In the genomic region with DNA sequence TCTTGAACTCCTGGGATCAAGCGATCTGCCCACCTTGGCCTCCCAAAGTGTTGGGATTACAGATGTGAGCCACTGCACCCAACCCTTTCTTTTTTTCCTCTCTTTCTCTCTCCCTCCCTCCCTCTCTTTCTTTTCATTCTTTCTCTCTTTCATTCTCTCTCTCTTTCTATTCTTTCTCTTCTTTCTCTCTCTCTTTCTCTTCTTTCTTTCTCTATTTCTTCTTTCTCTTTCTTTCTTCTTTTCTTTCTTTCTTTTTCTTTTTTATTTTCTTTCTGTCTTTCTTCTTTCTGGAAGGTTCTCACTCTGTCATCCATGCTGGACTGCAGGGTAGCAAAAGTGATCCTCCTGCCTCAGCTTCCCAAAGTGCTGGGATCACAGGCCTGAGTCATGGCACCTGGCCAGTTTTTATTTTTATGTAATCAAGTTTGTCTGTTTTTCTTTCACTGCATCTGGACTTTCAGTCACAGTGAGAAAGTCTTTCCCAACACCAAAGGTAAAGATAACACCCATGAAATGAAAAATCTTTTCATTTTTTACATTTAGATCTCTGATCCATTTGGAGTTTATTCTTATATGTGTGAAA, we compare ENCODE assay signal across 19 cellular contexts. TPM values are rescaled to one million over a fixed set of nuclear protein-coding genes. Genes with fewer than 3 reads are reported as not detected.
DNase-seq lines count a peak whose midpoint lies in the region; ATAC-seq, FAIRE-seq and TF ChIP-seq lines count a peak whose summit lies in the region.
"Had no signal": no experiment of that assay in that cellular context is flagged by ENCODE, and none has a peak within 500 bp of the region (broad histone marks: within the 10 kb centered on the region; RNA-seq: fewer than 3 reads in every experiment).

No MANE protein-coding gene starts in this region.

- no peak for ATAC-seq in activated CD8-positive, alpha-beta T cell treated with anti-CD3 and anti-CD28 coated beads for 36 hours
- no peak for ATAC-seq in activated CD8-positive, alpha-beta T cell treated with anti-CD3 and anti-CD28 coated beads, Interleukin-2, amount 10 ng/mL, durations not matched to agents 7 days and 5 days
- no peak for ATAC-seq in CD4-positive, alpha-beta T cell (ENCODE audit: poor library complexity)
- ATAC-seq in lower lobe of right lung: no peak
- ATAC-seq: CD8-positive, alpha-beta T cell had no signal

- H3K9me3 ChIP-seq in CD4-positive, alpha-beta T cell (ENCODE audit: control insufficient read depth, low read length): no peaks in the 10 kb centered on the region
- H3K9me3 ChIP-seq in lower lobe of right lung: no peaks in the 10 kb centered on the region
- H3K9me3 ChIP-seq: Caco-2, HAP-1 had no signal

- H3K4me3 Mint-ChIP-seq in activated CD8-positive, alpha-beta T cell treated with anti-CD3 and anti-CD28 coated beads for 36 hours: no peak overlapping the region
- no peak overlapping the region for H3K4me3 Mint-ChIP-seq in activated CD8-positive, alpha-beta T cell treated with anti-CD3 and anti-CD28 coated beads, Interleukin-2, amount 10 ng/mL, durations not matched to agents 7 days and 5 days
- no peak overlapping the region for H3K4me3 Mint-ChIP-seq in CD4-positive, alpha-beta T cell
- H3K4me3 Mint-ChIP-seq: CD8-positive, alpha-beta T cell had no signal

- no peaks in the 10 kb centered on the region for H3K9me3 Mint-ChIP-seq in activated CD8-positive, alpha-beta T cell treated with anti-CD3 and anti-CD28 coated beads for 36 hours
- H3K9me3 Mint-ChIP-seq in activated CD8-positive, alpha-beta T cell treated with anti-CD3 and anti-CD28 coated beads, Interleukin-2, amount 10 ng/mL, durations not matched to agents 7 days and 5 days (ENCODE audit: insufficient read depth): no peaks in the 10 kb centered on the region
- H3K9me3 Mint-ChIP-seq in CD4-positive, alpha-beta T cell: no peaks in the 10 kb centered on the region
- H3K9me3 Mint-ChIP-seq: CD8-positive, alpha-beta T cell had no signal

- POLR2A ChIA-PET in activated CD8-positive, alpha-beta T cell treated with anti-CD3 and anti-CD28 coated beads for 36 hours (lab: Charles Lee): no interaction called here
- POLR2A ChIA-PET in activated CD8-positive, alpha-beta T cell treated with anti-CD3 and anti-CD28 coated beads, Interleukin-2, amount 10 ng/mL, durations not matched to agents 7 days and 5 days (lab: Charles Lee): interaction anchor here (1.1 kb wide), 1 partner anchor 8 kb away, joined by 3 read pairs; no protein-coding TSS in a partner anchor
- POLR2A ChIA-PET in CD4-positive, alpha-beta T cell (lab: Charles Lee): no interaction called here
- POLR2A ChIA-PET in HEK293T (lab: Yijun Ruan, JAX): no interaction called here

- H3K4me3 ChIP-seq in lower lobe of right lung: no peak overlapping the region
- H3K4me3 ChIP-seq: GM23248, HAP-1 had no signal

- CTCF ChIA-PET in activated CD8-positive, alpha-beta T cell treated with anti-CD3 and anti-CD28 coated beads for 36 hours (lab: Charles Lee): no interaction called here
- CTCF ChIA-PET in activated CD8-positive, alpha-beta T cell treated with anti-CD3 and anti-CD28 coated beads, Interleukin-2, amount 10 ng/mL, durations not matched to agents 7 days and 5 days (lab: Charles Lee): no interaction called here
- CTCF ChIA-PET in CD4-positive, alpha-beta T cell (lab: Charles Lee): no interaction called here
- CTCF ChIA-PET in HEK293T (lab: Yijun Ruan, JAX): no interaction called here

- H3K36me3 ChIP-seq in lower lobe of right lung: no peaks in the 10 kb centered on the region
- H3K36me3 ChIP-seq: HAP-1 had no signal

- no peak overlapping the region for H3K27ac Mint-ChIP-seq in activated CD8-positive, alpha-beta T cell treated with anti-CD3 and anti-CD28 coated beads for 36 hours
- no peak overlapping the region for H3K27ac Mint-ChIP-seq in activated CD8-positive, alpha-beta T cell treated with anti-CD3 and anti-CD28 coated beads, Interleukin-2, amount 10 ng/mL, durations not matched to agents 7 days and 5 days
- no peak overlapping the region for H3K27ac Mint-ChIP-seq in CD4-positive, alpha-beta T cell
- H3K27ac Mint-ChIP-seq: CD8-positive, alpha-beta T cell had no signal

- H3K27me3 ChIP-seq in CD4-positive, alpha-beta T cell (ENCODE audit: control insufficient read depth, insufficient read depth, low read length): no peaks in the 10 kb centered on the region
- H3K27me3 ChIP-seq in lower lobe of right lung (ENCODE audit: low read depth): no peaks in the 10 kb centered on the region

- peak; percentile 35 for TF ChIP-seq CTCF in activated CD8-positive, alpha-beta T cell treated with anti-CD3 and anti-CD28 coated beads for 36 hours (IDR thresholded peaks at IDR 0.05)
- peak; percentile 33 for TF ChIP-seq CTCF in CD4-positive, alpha-beta T cell (IDR thresholded peaks at IDR 0.05)
- no peak for TF ChIP-seq CTCF in lower lobe of right lung (IDR thresholded peaks at IDR 0.05)

- FAIRE-seq in GM19239 (lab: Jason Lieb, UNC): no peak
- FAIRE-seq: A204.1, G401.6, GM12892, H54 had no signal

- no peaks in the 10 kb centered on the region for H3K36me3 Mint-ChIP-seq in activated CD8-positive, alpha-beta T cell treated with anti-CD3 and anti-CD28 coated beads for 36 hours (ENCODE audit: low read depth)
- H3K36me3 Mint-ChIP-seq in activated CD8-positive, alpha-beta T cell treated with anti-CD3 and anti-CD28 coated beads, Interleukin-2, amount 10 ng/mL, durations not matched to agents 7 days and 5 days (ENCODE audit: low read depth): no peaks in the 10 kb centered on the region
- H3K36me3 Mint-ChIP-seq in CD4-positive, alpha-beta T cell (ENCODE audit: low read depth): no peaks in the 10 kb centered on the region
- H3K36me3 Mint-ChIP-seq: CD8-positive, alpha-beta T cell had no signal

- no peak for DNase-seq in activated CD8-positive, alpha-beta T cell treated with anti-CD3 and anti-CD28 coated beads for 36 hours
- no peak for DNase-seq in activated CD8-positive, alpha-beta T cell treated with anti-CD3 and anti-CD28 coated beads, Interleukin-2, amount 10 ng/mL, durations not matched to agents 7 days and 5 days
- no peak for DNase-seq in CD4-positive, alpha-beta T cell
- no peak for DNase-seq in HEK293T (ENCODE audit: extremely low spot score)
- DNase-seq in lower lobe of right lung: no peak
- no peak for DNase-seq in GM19239 (ENCODE audit: insufficient read length, low spot score)
- DNase-seq in H4 (ENCODE audit: low spot score): no peak
- DNase-seq: C1 segment of cervical spinal cord; Caco-2; CD8-positive, alpha-beta T cell; DMS153; DND-41; GM23248 had no signal

- H3K4me1 Mint-ChIP-seq in activated CD8-positive, alpha-beta T cell treated with anti-CD3 and anti-CD28 coated beads for 36 hours (ENCODE audit: low read depth): no peaks in the 10 kb centered on the region
- H3K4me1 Mint-ChIP-seq in activated CD8-positive, alpha-beta T cell treated with anti-CD3 and anti-CD28 coated beads, Interleukin-2, amount 10 ng/mL, durations not matched to agents 7 days and 5 days (ENCODE audit: low read depth): no peaks in the 10 kb centered on the region
- no peaks in the 10 kb centered on the region for H3K4me1 Mint-ChIP-seq in CD4-positive, alpha-beta T cell (ENCODE audit: low read depth)

- H3K27me3 Mint-ChIP-seq in activated CD8-positive, alpha-beta T cell treated with anti-CD3 and anti-CD28 coated beads for 36 hours: peaks cover 2% of the 10 kb centered on the region
- H3K27me3 Mint-ChIP-seq in activated CD8-positive, alpha-beta T cell treated with anti-CD3 and anti-CD28 coated beads, Interleukin-2, amount 10 ng/mL, durations not matched to agents 7 days and 5 days (ENCODE audit: low read depth): peaks cover 11% of the 10 kb centered on the region
- no peaks in the 10 kb centered on the region for H3K27me3 Mint-ChIP-seq in CD4-positive, alpha-beta T cell

- H3K27ac ChIP-seq in CD4-positive, alpha-beta T cell (ENCODE audit: low read depth, low read length): no peak overlapping the region
- no peak overlapping the region for H3K27ac ChIP-seq in lower lobe of right lung
- H3K27ac ChIP-seq: 22Rv1, GM23248 had no signal

- intact Hi-C loops in activated CD8-positive, alpha-beta T cell treated with anti-CD3 and anti-CD28 coated beads for 36 hours (cut with micrococcal nuclease): loop anchor here (10.0 kb wide), 1 partner anchor 45 kb away; no protein-coding TSS in a partner anchor
- intact Hi-C loops in CD4-positive, alpha-beta T cell (cut with DNase I, micrococcal nuclease): no loop called here
- intact Hi-C loops in lower lobe of right lung (cut with DNase I): no loop called here

- H3K4me1 ChIP-seq in lower lobe of right lung: no peaks in the 10 kb centered on the region
- H3K4me1 ChIP-seq: Caco-2, HAP-1 had no signal

TF ChIP-seq in HEK293T, 16 proteins besides CTCF, POLR2A, EP300 and RAD21:
- TF ChIP-seq NFRKB (IDR thresholded peaks at IDR 0.05): no peak
- TF ChIP-seq TARDBP (IDR thresholded peaks at IDR 0.05): peak; percentile 11; the same call in 1 of the 2 replicates
TF ChIP-seq in HEK293T: peak in this region for 1.

RNA-seq across cellular contexts. Expression of a gene that starts 20.2 kb away (rescaled TPM):
- 100 to 1,000 TPM; 128 to 137 TPM for total RNA-seq in activated CD8-positive, alpha-beta T cell treated with anti-CD3 and anti-CD28 coated beads for 36 hours
- 100 to 1,000 TPM; 126 to 133 TPM for total RNA-seq in activated CD8-positive, alpha-beta T cell treated with anti-CD3 and anti-CD28 coated beads, Interleukin-2, amount 10 ng/mL, durations not matched to agents 7 days and 5 days
- 100 to 1,000 TPM; 484 to 501 TPM for total RNA-seq in CD4-positive, alpha-beta T cell
- 132 TPM for total RNA-seq in lower lobe of right lung
- total RNA-seq in H4 (2014; rRNA removed; shearing (Covaris generic)): 70.0 and 71.3 TPM in 2 replicates

RNA-seq across cellular contexts. Expression of a gene that starts 59.7 kb away (rescaled TPM):
- total RNA-seq in activated CD8-positive, alpha-beta T cell treated with anti-CD3 and anti-CD28 coated beads for 36 hours: 10 to 100 TPM; 20.9 to 23.9 TPM
- total RNA-seq in activated CD8-positive, alpha-beta T cell treated with anti-CD3 and anti-CD28 coated beads, Interleukin-2, amount 10 ng/mL, durations not matched to agents 7 days and 5 days: 10 to 100 TPM; 27.2 to 27.9 TPM
- total RNA-seq in CD4-positive, alpha-beta T cell: 1 to 10 TPM; 1.1 to 1.2 TPM
- 1.5 TPM for total RNA-seq in lower lobe of right lung
- 2.1 and 4.5 TPM in 2 replicates for total RNA-seq in H4 (2014; rRNA removed; shearing (Covaris generic))
- total RNA-seq: GM23248 had no signal
